1 cellular context compared by ENCODE assay signal in the genomic region with DNA sequence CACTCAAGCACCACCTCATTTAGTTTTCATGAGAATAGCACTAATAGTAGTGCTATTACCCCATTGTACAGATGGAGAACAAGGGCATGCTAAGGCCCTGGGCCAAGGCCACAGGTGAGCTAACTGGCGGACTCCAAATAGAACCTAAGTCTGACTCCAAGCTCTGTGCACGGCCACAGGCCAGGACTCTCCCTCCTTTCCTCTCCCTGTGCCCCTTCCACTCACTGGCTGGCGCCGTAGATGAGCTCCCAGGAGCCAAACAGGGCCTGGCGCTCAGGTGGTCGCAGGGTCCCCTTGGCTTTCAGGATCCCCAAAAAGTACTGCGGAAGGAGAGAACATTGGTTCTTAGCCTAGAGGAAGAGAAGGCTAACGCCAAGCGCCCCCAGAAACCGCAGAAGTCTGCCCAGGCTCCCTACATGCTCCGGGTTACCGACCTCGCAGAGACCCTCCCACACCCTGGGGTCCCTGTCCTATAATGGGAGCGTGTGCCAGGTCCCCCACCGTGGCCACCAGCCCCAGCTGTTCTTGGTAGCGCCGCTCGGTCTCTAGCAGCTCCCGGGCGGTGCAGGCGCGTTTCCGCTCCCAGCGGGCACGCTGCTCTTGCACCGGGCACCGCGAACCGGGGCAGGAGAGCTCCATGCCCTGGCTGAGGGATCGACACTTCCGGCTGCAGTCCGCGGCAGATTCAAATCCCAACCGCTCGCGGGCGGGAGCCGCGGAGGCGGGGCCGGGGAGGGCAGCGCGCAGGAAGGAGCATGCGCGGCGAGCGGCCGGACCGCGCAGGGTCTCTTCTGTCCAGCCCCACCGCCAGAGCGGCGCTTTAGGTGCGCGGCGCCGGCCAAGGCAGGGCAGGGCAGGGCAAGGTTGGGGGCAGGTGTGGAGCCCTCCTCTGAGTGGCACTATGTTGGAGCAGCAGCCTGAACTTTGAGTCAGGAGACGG.
TF ChIP-seq lines count a peak whose summit lies in the region.

A gene with protein sequence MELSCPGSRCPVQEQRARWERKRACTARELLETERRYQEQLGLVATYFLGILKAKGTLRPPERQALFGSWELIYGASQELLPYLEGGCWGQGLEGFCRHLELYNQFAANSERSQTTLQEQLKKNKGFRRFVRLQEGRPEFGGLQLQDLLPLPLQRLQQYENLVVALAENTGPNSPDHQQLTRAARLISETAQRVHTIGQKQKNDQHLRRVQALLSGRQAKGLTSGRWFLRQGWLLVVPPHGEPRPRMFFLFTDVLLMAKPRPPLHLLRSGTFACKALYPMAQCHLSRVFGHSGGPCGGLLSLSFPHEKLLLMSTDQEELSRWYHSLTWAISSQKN (minus strand): TSS at position 665 of the 940 bp plus-strand sequence. CDS start 26 bp downstream, at position 639.

TF ChIP-seq in HepG2, 621 proteins besides CTCF, POLR2A, EP300 and RAD21 (continued from another document and continues in another):
- TF ChIP-seq, protein P1, sequence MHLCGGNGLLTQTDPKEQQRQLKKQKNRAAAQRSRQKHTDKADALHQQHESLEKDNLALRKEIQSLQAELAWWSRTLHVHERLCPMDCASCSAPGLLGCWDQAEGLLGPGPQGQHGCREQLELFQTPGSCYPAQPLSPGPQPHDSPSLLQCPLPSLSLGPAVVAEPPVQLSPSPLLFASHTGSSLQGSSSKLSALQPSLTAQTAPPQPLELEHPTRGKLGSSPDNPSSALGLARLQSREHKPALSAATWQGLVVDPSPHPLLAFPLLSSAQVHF (CRISPR knock-in tag; IDR thresholded peaks at IDR 0.05): peak; percentile 99
- TF ChIP-seq U2AF2 (IDR thresholded peaks at IDR 0.05; ENCODE audit: low read depth, low read length): no peak
- no peak for TF ChIP-seq ZNF615 (CRISPR knock-in tag; IDR thresholded peaks at IDR 0.05; ENCODE audit: borderline replicate concordance)
- TF ChIP-seq EEA1 (CRISPR knock-in tag; IDR thresholded peaks at IDR 0.05; ENCODE audit: borderline replicate concordance): no peak; the same call in 1 of the 2 replicates
- TF ChIP-seq ZNF263 (CRISPR knock-in tag; IDR thresholded peaks at IDR 0.05): peak; percentile 50; the same call in 1 of the 2 replicates
- no peak for TF ChIP-seq ZNF207 (IDR thresholded peaks at IDR 0.05; ENCODE audit: borderline replicate concordance)
- TF ChIP-seq, protein P2, sequence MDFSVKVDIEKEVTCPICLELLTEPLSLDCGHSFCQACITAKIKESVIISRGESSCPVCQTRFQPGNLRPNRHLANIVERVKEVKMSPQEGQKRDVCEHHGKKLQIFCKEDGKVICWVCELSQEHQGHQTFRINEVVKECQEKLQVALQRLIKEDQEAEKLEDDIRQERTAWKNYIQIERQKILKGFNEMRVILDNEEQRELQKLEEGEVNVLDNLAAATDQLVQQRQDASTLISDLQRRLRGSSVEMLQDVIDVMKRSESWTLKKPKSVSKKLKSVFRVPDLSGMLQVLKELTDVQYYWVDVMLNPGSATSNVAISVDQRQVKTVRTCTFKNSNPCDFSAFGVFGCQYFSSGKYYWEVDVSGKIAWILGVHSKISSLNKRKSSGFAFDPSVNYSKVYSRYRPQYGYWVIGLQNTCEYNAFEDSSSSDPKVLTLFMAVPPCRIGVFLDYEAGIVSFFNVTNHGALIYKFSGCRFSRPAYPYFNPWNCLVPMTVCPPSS (IDR thresholded peaks at IDR 0.05): no peak
- TF ChIP-seq ZNF790 (CRISPR knock-in tag; IDR thresholded peaks at IDR 0.05; ENCODE audit: borderline replicate concordance): no peak
- TF ChIP-seq TMF1 (CRISPR knock-in tag; IDR thresholded peaks at IDR 0.05; ENCODE audit: low read depth): peak; percentile 85; the same call in 1 of the 2 replicates
- TF ChIP-seq KLF9 (CRISPR knock-in tag; IDR thresholded peaks at IDR 0.05; ENCODE audit: low read depth): peak; percentile 86
- TF ChIP-seq, protein P3, sequence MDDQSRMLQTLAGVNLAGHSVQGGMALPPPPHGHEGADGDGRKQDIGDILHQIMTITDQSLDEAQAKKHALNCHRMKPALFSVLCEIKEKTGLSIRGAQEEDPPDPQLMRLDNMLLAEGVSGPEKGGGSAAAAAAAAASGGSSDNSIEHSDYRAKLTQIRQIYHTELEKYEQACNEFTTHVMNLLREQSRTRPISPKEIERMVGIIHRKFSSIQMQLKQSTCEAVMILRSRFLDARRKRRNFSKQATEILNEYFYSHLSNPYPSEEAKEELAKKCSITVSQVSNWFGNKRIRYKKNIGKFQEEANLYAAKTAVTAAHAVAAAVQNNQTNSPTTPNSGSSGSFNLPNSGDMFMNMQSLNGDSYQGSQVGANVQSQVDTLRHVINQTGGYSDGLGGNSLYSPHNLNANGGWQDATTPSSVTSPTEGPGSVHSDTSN (CRISPR knock-in tag; IDR thresholded peaks at IDR 0.05; ENCODE audit: borderline replicate concordance): no peak; the same call in 1 of the 2 replicates
- TF ChIP-seq ZNF780A (CRISPR knock-in tag; IDR thresholded peaks at IDR 0.05): peak; percentile 98
- peak; percentile 97 for TF ChIP-seq HOXA9 (CRISPR knock-in tag; IDR thresholded peaks at IDR 0.05; ENCODE audit: borderline replicate concordance)
- no peak for TF ChIP-seq TGIF2 (CRISPR knock-in tag; IDR thresholded peaks at IDR 0.05)
- TF ChIP-seq, protein P4, sequence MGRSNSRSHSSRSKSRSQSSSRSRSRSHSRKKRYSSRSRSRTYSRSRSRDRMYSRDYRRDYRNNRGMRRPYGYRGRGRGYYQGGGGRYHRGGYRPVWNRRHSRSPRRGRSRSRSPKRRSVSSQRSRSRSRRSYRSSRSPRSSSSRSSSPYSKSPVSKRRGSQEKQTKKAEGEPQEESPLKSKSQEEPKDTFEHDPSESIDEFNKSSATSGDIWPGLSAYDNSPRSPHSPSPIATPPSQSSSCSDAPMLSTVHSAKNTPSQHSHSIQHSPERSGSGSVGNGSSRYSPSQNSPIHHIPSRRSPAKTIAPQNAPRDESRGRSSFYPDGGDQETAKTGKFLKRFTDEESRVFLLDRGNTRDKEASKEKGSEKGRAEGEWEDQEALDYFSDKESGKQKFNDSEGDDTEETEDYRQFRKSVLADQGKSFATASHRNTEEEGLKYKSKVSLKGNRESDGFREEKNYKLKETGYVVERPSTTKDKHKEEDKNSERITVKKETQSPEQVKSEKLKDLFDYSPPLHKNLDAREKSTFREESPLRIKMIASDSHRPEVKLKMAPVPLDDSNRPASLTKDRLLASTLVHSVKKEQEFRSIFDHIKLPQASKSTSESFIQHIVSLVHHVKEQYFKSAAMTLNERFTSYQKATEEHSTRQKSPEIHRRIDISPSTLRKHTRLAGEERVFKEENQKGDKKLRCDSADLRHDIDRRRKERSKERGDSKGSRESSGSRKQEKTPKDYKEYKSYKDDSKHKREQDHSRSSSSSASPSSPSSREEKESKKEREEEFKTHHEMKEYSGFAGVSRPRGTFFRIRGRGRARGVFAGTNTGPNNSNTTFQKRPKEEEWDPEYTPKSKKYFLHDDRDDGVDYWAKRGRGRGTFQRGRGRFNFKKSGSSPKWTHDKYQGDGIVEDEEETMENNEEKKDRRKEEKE (IDR thresholded peaks at IDR 0.05): no peak
- TF ChIP-seq NPAS2 (CRISPR knock-in tag; IDR thresholded peaks at IDR 0.05; ENCODE audit: borderline replicate concordance): no peak
- TF ChIP-seq KDM3A (CRISPR knock-in tag; IDR thresholded peaks at IDR 0.05; ENCODE audit: low read depth): no peak
- TF ChIP-seq, protein P5, sequence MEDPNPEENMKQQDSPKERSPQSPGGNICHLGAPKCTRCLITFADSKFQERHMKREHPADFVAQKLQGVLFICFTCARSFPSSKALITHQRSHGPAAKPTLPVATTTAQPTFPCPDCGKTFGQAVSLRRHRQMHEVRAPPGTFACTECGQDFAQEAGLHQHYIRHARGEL (CRISPR knock-in tag; IDR thresholded peaks at IDR 0.05): no peak
- no peak for TF ChIP-seq KAT2B (IDR thresholded peaks at IDR 0.05; ENCODE audit: borderline replicate concordance, low read depth, low read length)
- TF ChIP-seq ZNF761 (CRISPR knock-in tag; conservative IDR thresholded peaks at IDR 0.05): peak; percentile 74; the same call in 1 of the 2 replicates
- TF ChIP-seq NR2C2 (CRISPR knock-in tag; IDR thresholded peaks at IDR 0.05; ENCODE audit: borderline replicate concordance): peak; percentile 61
- TF ChIP-seq ZNF563 (CRISPR knock-in tag; IDR thresholded peaks at IDR 0.05): no peak
- TF ChIP-seq ZNF891 (CRISPR knock-in tag; IDR thresholded peaks at IDR 0.05): peak; percentile 55; the same call in 1 of the 2 replicates
- TF ChIP-seq PHF8 (CRISPR knock-in tag; IDR thresholded peaks at IDR 0.05): peak; percentile 85
- no peak for TF ChIP-seq ZFP62 (CRISPR knock-in tag; IDR thresholded peaks at IDR 0.05)
- TF ChIP-seq ZNF292 (CRISPR knock-in tag; IDR thresholded peaks at IDR 0.05; ENCODE audit: borderline replicate concordance, low read depth): no peak
- TF ChIP-seq POLR2G (IDR thresholded peaks at IDR 0.05; ENCODE audit: low read depth, low read length): peak; percentile 86
- TF ChIP-seq, protein P6, sequence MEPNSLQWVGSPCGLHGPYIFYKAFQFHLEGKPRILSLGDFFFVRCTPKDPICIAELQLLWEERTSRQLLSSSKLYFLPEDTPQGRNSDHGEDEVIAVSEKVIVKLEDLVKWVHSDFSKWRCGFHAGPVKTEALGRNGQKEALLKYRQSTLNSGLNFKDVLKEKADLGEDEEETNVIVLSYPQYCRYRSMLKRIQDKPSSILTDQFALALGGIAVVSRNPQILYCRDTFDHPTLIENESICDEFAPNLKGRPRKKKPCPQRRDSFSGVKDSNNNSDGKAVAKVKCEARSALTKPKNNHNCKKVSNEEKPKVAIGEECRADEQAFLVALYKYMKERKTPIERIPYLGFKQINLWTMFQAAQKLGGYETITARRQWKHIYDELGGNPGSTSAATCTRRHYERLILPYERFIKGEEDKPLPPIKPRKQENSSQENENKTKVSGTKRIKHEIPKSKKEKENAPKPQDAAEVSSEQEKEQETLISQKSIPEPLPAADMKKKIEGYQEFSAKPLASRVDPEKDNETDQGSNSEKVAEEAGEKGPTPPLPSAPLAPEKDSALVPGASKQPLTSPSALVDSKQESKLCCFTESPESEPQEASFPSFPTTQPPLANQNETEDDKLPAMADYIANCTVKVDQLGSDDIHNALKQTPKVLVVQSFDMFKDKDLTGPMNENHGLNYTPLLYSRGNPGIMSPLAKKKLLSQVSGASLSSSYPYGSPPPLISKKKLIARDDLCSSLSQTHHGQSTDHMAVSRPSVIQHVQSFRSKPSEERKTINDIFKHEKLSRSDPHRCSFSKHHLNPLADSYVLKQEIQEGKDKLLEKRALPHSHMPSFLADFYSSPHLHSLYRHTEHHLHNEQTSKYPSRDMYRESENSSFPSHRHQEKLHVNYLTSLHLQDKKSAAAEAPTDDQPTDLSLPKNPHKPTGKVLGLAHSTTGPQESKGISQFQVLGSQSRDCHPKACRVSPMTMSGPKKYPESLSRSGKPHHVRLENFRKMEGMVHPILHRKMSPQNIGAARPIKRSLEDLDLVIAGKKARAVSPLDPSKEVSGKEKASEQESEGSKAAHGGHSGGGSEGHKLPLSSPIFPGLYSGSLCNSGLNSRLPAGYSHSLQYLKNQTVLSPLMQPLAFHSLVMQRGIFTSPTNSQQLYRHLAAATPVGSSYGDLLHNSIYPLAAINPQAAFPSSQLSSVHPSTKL (CRISPR knock-in tag; IDR thresholded peaks at IDR 0.05): peak; percentile 66
- TF ChIP-seq NFKBIZ (CRISPR knock-in tag; IDR thresholded peaks at IDR 0.05): peak; percentile 54; the same call in 1 of the 2 replicates
- peak; percentile 73 for TF ChIP-seq POLR2AphosphoS5 (IDR thresholded peaks at IDR 0.05; ENCODE audit: low read depth, low read length)
- TF ChIP-seq ZNF703 (CRISPR knock-in tag; IDR thresholded peaks at IDR 0.05; ENCODE audit: borderline replicate concordance): peak; percentile 40; the same call in 1 of the 2 replicates
- peak; percentile 92; the same call in 1 of the 2 replicates for TF ChIP-seq ZNF607 (CRISPR knock-in tag; IDR thresholded peaks at IDR 0.05; ENCODE audit: borderline replicate concordance)
- TF ChIP-seq, protein P7, sequence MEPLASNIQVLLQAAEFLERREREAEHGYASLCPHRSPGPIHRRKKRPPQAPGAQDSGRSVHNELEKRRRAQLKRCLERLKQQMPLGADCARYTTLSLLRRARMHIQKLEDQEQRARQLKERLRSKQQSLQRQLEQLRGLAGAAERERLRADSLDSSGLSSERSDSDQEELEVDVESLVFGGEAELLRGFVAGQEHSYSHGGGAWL (CRISPR knock-in tag; IDR thresholded peaks at IDR 0.05): peak; percentile 89
- TF ChIP-seq ZNF678 (CRISPR knock-in tag; IDR thresholded peaks at IDR 0.05): no peak
- TF ChIP-seq ZIK1 (CRISPR knock-in tag; IDR thresholded peaks at IDR 0.05; ENCODE audit: borderline replicate concordance, low read depth): no peak; the same call in none of the 2 replicates
- TF ChIP-seq ZNF180 (CRISPR knock-in tag; IDR thresholded peaks at IDR 0.05; ENCODE audit: borderline replicate concordance, low read depth): no peak
- no peak for TF ChIP-seq FOXA1 (IDR thresholded peaks at IDR 0.05)
- TF ChIP-seq FOXA1 (CRISPR knock-in tag; IDR thresholded peaks at IDR 0.05): 0 out of 2 replicates have a peak, but pooled peaks have one; percentile 18
- TF ChIP-seq HDAC1 (CRISPR knock-in tag; IDR thresholded peaks at IDR 0.05): peak; percentile 91
- TF ChIP-seq, protein P8, sequence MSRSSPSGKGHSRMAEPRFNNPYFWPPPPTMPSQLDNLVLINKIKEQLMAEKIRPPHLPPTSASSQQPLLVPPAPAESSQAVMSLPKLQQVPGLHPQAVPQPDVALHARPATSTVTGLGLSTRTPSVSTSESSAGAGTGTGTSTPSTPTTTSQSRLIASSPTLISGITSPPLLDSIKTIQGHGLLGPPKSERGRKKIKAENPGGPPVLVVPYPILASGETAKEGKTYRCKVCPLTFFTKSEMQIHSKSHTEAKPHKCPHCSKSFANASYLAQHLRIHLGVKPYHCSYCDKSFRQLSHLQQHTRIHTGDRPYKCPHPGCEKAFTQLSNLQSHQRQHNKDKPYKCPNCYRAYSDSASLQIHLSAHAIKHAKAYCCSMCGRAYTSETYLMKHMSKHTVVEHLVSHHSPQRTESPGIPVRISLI (CRISPR knock-in tag; IDR thresholded peaks at IDR 0.05; ENCODE audit: borderline replicate concordance): no peak
- TF ChIP-seq, protein P9, sequence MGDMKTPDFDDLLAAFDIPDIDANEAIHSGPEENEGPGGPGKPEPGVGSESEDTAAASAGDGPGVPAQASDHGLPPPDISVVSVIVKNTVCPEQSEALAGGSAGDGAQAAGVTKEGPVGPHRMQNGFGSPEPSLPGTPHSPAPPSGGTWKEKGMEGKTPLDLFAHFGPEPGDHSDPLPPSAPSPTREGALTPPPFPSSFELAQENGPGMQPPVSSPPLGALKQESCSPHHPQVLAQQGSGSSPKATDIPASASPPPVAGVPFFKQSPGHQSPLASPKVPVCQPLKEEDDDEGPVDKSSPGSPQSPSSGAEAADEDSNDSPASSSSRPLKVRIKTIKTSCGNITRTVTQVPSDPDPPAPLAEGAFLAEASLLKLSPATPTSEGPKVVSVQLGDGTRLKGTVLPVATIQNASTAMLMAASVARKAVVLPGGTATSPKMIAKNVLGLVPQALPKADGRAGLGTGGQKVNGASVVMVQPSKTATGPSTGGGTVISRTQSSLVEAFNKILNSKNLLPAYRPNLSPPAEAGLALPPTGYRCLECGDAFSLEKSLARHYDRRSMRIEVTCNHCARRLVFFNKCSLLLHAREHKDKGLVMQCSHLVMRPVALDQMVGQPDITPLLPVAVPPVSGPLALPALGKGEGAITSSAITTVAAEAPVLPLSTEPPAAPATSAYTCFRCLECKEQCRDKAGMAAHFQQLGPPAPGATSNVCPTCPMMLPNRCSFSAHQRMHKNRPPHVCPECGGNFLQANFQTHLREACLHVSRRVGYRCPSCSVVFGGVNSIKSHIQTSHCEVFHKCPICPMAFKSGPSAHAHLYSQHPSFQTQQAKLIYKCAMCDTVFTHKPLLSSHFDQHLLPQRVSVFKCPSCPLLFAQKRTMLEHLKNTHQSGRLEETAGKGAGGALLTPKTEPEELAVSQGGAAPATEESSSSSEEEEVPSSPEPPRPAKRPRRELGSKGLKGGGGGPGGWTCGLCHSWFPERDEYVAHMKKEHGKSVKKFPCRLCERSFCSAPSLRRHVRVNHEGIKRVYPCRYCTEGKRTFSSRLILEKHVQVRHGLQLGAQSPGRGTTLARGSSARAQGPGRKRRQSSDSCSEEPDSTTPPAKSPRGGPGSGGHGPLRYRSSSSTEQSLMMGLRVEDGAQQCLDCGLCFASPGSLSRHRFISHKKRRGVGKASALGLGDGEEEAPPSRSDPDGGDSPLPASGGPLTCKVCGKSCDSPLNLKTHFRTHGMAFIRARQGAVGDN (CRISPR knock-in tag; IDR thresholded peaks at IDR 0.05): peak; percentile 99
- TF ChIP-seq ARNT (IDR thresholded peaks at IDR 0.05): no peak
